ENCODE assay signal across 1 cellular context in the genomic region with DNA sequence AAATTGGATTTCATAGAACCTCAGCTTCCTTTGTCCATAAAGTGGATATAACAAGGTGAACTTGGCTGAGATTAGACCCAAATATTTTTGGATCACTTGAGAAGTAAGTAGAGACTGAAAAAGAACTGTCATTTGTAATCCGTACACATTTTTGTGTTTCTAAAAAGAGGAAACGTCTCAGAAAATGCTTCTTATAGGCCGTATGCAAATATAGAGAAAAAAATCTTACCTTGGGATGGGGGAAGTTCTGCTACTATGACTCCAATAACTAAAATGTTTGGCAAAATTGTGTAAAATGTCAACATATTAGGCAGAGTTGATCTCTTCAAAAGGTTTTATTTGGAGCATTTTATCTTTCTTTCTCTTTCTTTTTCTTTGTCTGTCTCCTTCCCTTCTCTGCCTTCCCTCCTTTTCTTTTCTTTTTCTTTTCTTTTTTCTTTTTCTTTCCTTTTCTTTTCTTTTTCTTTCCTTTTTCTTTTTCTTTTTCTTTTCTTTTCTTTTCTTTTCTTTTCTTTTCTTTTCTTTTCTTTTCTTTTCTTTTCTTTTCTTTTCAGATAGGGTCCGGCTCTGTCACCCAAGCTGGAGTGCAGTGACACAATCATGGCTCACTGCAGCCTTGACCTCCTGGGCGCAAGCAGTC.
TF ChIP-seq lines count a peak whose summit lies in the region.

No MANE protein-coding gene starts in this region.

TF ChIP-seq in GM23338, 12 proteins besides CTCF, POLR2A, EP300 and RAD21:
- TF ChIP-seq, protein P1, sequence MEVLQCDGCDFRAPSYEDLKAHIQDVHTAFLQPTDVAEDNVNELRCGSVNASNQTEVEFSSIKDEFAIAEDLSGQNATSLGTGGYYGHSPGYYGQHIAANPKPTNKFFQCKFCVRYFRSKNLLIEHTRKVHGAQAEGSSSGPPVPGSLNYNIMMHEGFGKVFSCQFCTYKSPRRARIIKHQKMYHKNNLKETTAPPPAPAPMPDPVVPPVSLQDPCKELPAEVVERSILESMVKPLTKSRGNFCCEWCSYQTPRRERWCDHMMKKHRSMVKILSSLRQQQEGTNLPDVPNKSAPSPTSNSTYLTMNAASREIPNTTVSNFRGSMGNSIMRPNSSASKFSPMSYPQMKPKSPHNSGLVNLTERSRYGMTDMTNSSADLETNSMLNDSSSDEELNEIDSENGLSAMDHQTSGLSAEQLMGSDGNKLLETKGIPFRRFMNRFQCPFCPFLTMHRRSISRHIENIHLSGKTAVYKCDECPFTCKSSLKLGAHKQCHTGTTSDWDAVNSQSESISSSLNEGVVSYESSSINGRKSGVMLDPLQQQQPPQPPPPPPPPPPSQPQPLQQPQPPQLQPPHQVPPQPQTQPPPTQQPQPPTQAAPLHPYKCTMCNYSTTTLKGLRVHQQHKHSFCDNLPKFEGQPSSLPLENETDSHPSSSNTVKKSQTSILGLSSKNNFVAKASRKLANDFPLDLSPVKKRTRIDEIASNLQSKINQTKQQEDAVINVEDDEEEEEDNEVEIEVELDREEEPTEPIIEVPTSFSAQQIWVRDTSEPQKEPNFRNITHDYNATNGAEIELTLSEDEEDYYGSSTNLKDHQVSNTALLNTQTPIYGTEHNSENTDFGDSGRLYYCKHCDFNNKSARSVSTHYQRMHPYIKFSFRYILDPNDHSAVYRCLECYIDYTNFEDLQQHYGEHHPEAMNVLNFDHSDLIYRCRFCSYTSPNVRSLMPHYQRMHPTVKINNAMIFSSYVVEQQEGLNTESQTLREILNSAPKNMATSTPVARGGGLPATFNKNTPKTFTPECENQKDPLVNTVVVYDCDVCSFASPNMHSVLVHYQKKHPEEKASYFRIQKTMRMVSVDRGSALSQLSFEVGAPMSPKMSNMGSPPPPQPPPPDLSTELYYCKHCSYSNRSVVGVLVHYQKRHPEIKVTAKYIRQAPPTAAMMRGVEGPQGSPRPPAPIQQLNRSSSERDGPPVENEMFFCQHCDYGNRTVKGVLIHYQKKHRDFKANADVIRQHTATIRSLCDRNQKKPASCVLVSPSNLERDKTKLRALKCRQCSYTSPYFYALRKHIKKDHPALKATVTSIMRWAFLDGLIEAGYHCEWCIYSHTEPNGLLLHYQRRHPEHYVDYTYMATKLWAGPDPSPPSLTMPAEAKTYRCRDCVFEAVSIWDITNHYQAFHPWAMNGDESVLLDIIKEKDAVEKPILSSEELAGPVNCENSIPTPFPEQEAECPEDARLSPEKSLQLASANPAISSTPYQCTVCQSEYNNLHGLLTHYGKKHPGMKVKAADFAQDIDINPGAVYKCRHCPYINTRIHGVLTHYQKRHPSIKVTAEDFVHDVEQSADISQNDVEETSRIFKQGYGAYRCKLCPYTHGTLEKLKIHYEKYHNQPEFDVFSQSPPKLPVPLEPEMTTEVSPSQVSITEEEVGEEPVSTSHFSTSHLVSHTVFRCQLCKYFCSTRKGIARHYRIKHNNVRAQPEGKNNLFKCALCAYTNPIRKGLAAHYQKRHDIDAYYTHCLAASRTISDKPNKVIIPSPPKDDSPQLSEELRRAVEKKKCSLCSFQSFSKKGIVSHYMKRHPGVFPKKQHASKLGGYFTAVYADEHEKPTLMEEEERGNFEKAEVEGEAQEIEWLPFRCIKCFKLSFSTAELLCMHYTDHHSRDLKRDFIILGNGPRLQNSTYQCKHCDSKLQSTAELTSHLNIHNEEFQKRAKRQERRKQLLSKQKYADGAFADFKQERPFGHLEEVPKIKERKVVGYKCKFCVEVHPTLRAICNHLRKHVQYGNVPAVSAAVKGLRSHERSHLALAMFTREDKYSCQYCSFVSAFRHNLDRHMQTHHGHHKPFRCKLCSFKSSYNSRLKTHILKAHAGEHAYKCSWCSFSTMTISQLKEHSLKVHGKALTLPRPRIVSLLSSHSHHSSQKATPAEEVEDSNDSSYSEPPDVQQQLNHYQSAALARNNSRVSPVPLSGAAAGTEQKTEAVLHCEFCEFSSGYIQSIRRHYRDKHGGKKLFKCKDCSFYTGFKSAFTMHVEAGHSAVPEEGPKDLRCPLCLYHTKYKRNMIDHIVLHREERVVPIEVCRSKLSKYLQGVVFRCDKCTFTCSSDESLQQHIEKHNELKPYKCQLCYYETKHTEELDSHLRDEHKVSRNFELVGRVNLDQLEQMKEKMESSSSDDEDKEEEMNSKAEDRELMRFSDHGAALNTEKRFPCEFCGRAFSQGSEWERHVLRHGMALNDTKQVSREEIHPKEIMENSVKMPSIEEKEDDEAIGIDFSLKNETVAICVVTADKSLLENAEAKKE (CRISPR knock-in tag; IDR thresholded peaks at IDR 0.05), result no peak
- TF ChIP-seq NANOG (IDR thresholded peaks at IDR 0.05; ENCODE audit: borderline replicate concordance), result no peak
- TF ChIP-seq JUNB (IDR thresholded peaks at IDR 0.05; ENCODE audit: unreplicated experiment), result no peak
- no peak for TF ChIP-seq STAT1 (IDR thresholded peaks at IDR 0.05; ENCODE audit: unreplicated experiment)
- no peak for TF ChIP-seq ZNF331 (CRISPR knock-in tag; IDR thresholded peaks at IDR 0.05; ENCODE audit: low read depth)
- no peak for TF ChIP-seq POLR2AphosphoS5 (IDR thresholded peaks at IDR 0.05; ENCODE audit: low read depth)
- no peak for TF ChIP-seq EZH2phosphoT487 (IDR thresholded peaks at IDR 0.05; ENCODE audit: unreplicated experiment)
- TF ChIP-seq, protein P2, sequence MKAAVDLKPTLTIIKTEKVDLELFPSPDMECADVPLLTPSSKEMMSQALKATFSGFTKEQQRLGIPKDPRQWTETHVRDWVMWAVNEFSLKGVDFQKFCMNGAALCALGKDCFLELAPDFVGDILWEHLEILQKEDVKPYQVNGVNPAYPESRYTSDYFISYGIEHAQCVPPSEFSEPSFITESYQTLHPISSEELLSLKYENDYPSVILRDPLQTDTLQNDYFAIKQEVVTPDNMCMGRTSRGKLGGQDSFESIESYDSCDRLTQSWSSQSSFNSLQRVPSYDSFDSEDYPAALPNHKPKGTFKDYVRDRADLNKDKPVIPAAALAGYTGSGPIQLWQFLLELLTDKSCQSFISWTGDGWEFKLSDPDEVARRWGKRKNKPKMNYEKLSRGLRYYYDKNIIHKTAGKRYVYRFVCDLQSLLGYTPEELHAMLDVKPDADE (IDR thresholded peaks at IDR 0.05), result no peak
- no peak for TF ChIP-seq CREB1 (CRISPR knock-in tag; IDR thresholded peaks at IDR 0.05; ENCODE audit: low read depth)
- TF ChIP-seq EZH2 (IDR thresholded peaks at IDR 0.05; ENCODE audit: low read depth, unreplicated experiment), result no peak
- TF ChIP-seq ZNF114 (CRISPR knock-in tag; IDR thresholded peaks at IDR 0.05), result no peak
- TF ChIP-seq, protein P3, sequence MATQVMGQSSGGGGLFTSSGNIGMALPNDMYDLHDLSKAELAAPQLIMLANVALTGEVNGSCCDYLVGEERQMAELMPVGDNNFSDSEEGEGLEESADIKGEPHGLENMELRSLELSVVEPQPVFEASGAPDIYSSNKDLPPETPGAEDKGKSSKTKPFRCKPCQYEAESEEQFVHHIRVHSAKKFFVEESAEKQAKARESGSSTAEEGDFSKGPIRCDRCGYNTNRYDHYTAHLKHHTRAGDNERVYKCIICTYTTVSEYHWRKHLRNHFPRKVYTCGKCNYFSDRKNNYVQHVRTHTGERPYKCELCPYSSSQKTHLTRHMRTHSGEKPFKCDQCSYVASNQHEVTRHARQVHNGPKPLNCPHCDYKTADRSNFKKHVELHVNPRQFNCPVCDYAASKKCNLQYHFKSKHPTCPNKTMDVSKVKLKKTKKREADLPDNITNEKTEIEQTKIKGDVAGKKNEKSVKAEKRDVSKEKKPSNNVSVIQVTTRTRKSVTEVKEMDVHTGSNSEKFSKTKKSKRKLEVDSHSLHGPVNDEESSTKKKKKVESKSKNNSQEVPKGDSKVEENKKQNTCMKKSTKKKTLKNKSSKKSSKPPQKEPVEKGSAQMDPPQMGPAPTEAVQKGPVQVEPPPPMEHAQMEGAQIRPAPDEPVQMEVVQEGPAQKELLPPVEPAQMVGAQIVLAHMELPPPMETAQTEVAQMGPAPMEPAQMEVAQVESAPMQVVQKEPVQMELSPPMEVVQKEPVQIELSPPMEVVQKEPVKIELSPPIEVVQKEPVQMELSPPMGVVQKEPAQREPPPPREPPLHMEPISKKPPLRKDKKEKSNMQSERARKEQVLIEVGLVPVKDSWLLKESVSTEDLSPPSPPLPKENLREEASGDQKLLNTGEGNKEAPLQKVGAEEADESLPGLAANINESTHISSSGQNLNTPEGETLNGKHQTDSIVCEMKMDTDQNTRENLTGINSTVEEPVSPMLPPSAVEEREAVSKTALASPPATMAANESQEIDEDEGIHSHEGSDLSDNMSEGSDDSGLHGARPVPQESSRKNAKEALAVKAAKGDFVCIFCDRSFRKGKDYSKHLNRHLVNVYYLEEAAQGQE (IDR thresholded peaks at IDR 0.05; ENCODE audit: unreplicated experiment), result no peak
